2 cellular contexts compared by ENCODE assay signal in the genomic region with DNA sequence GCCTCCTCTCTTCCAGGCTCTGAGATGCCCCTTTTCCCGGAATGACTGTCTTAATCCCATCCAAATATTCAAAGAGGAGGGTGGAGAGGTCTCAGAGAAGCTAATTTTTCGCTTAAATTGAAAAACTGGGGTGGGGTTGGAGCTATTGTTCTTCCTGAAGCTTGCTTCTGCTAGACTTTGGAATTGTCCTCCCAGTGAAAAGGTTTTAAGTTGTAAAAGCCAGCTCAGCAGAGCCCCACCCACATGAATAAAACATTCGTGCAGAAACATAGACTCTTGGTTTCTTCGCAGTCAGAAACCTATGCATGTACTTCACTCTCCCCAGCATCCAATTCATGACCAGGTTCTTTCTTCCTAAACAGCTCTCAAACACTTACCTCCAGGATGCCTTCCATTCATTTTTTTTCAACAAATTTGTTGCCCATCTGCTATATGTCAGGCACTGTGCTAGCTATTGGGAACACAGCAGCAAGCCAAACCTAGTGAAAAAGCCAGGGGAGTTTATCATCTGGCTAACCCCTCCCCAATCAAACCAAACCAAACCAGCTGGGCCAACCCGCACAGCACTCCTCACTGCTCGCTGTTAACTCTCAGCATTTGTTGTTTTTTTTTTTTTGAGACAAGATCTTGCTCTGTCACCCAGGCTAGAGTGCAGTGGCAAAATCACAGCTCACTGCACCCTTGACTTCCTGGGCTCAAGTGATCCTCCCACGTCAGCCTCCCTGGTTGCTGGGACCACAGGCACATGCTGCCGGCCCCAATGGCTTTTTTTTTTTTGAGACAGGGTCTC.
A peak's percentile ranks its signal among the peaks of the same experiment; 100 is the strongest.
TF ChIP-seq lines count a peak whose summit lies in the region.

No MANE protein-coding gene starts in this region.

TF ChIP-seq in GM23338, 12 proteins besides CTCF, POLR2A, EP300 and RAD21 (continued from another document):
- TF ChIP-seq, protein P1, sequence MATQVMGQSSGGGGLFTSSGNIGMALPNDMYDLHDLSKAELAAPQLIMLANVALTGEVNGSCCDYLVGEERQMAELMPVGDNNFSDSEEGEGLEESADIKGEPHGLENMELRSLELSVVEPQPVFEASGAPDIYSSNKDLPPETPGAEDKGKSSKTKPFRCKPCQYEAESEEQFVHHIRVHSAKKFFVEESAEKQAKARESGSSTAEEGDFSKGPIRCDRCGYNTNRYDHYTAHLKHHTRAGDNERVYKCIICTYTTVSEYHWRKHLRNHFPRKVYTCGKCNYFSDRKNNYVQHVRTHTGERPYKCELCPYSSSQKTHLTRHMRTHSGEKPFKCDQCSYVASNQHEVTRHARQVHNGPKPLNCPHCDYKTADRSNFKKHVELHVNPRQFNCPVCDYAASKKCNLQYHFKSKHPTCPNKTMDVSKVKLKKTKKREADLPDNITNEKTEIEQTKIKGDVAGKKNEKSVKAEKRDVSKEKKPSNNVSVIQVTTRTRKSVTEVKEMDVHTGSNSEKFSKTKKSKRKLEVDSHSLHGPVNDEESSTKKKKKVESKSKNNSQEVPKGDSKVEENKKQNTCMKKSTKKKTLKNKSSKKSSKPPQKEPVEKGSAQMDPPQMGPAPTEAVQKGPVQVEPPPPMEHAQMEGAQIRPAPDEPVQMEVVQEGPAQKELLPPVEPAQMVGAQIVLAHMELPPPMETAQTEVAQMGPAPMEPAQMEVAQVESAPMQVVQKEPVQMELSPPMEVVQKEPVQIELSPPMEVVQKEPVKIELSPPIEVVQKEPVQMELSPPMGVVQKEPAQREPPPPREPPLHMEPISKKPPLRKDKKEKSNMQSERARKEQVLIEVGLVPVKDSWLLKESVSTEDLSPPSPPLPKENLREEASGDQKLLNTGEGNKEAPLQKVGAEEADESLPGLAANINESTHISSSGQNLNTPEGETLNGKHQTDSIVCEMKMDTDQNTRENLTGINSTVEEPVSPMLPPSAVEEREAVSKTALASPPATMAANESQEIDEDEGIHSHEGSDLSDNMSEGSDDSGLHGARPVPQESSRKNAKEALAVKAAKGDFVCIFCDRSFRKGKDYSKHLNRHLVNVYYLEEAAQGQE (IDR thresholded peaks at IDR 0.05; ENCODE audit: unreplicated experiment): no peak

TF ChIP-seq in HepG2, 621 proteins besides CTCF, POLR2A, EP300 and RAD21 (continued from another document):
- TF ChIP-seq, protein P2, sequence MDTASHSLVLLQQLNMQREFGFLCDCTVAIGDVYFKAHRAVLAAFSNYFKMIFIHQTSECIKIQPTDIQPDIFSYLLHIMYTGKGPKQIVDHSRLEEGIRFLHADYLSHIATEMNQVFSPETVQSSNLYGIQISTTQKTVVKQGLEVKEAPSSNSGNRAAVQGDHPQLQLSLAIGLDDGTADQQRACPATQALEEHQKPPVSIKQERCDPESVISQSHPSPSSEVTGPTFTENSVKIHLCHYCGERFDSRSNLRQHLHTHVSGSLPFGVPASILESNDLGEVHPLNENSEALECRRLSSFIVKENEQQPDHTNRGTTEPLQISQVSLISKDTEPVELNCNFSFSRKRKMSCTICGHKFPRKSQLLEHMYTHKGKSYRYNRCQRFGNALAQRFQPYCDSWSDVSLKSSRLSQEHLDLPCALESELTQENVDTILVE (CRISPR knock-in tag; IDR thresholded peaks at IDR 0.05): 0 out of 2 replicates have a peak, but pooled peaks have one; percentile 7
- TF ChIP-seq BRCA1 (CRISPR knock-in tag; IDR thresholded peaks at IDR 0.05) (no peak), ZMYM3 (CRISPR knock-in tag; IDR thresholded peaks at IDR 0.05) (peak; percentile 56; the same call in 1 of the 2 replicates), ZNF124 (CRISPR knock-in tag; IDR thresholded peaks at IDR 0.05) (no peak; the same call in 1 of the 2 replicates), SSRP1 (CRISPR knock-in tag; IDR thresholded peaks at IDR 0.05) (no peak), ZSCAN31 (CRISPR knock-in tag; IDR thresholded peaks at IDR 0.05; ENCODE audit: low read depth) (0 out of 2 replicates have a peak, but pooled peaks have one; percentile 22), TFAP4 (IDR thresholded peaks at IDR 0.05; ENCODE audit: borderline replicate concordance, low read depth) (peak; percentile 58; the same call in 1 of the 2 replicates), ZNF772 (CRISPR knock-in tag; IDR thresholded peaks at IDR 0.05) (0 out of 2 replicates have a peak, but pooled peaks have one; percentile 26), FOXJ3 (CRISPR knock-in tag; IDR thresholded peaks at IDR 0.05; ENCODE audit: borderline replicate concordance) (no peak), SAP130 (CRISPR knock-in tag; IDR thresholded peaks at IDR 0.05; ENCODE audit: low read depth) (peak; percentile 19; the same call in 1 of the 2 replicates), ZNF563 (CRISPR knock-in tag; IDR thresholded peaks at IDR 0.05) (0 out of 2 replicates have a peak, but pooled peaks have one; percentile 26), ZNF687 (CRISPR knock-in tag; IDR thresholded peaks at IDR 0.05) (peak; percentile 56), MZF1 (CRISPR knock-in tag; IDR thresholded peaks at IDR 0.05; ENCODE audit: borderline replicate concordance) (no peak), ZNF367 (CRISPR knock-in tag; IDR thresholded peaks at IDR 0.05; ENCODE audit: borderline replicate concordance) (no peak), TBX2 (CRISPR knock-in tag; IDR thresholded peaks at IDR 0.05; ENCODE audit: borderline replicate concordance) (no peak; the same call in 1 of the 2 replicates), ZNF572 (CRISPR knock-in tag; IDR thresholded peaks at IDR 0.05) (no peak)
- TF ChIP-seq, protein P3, sequence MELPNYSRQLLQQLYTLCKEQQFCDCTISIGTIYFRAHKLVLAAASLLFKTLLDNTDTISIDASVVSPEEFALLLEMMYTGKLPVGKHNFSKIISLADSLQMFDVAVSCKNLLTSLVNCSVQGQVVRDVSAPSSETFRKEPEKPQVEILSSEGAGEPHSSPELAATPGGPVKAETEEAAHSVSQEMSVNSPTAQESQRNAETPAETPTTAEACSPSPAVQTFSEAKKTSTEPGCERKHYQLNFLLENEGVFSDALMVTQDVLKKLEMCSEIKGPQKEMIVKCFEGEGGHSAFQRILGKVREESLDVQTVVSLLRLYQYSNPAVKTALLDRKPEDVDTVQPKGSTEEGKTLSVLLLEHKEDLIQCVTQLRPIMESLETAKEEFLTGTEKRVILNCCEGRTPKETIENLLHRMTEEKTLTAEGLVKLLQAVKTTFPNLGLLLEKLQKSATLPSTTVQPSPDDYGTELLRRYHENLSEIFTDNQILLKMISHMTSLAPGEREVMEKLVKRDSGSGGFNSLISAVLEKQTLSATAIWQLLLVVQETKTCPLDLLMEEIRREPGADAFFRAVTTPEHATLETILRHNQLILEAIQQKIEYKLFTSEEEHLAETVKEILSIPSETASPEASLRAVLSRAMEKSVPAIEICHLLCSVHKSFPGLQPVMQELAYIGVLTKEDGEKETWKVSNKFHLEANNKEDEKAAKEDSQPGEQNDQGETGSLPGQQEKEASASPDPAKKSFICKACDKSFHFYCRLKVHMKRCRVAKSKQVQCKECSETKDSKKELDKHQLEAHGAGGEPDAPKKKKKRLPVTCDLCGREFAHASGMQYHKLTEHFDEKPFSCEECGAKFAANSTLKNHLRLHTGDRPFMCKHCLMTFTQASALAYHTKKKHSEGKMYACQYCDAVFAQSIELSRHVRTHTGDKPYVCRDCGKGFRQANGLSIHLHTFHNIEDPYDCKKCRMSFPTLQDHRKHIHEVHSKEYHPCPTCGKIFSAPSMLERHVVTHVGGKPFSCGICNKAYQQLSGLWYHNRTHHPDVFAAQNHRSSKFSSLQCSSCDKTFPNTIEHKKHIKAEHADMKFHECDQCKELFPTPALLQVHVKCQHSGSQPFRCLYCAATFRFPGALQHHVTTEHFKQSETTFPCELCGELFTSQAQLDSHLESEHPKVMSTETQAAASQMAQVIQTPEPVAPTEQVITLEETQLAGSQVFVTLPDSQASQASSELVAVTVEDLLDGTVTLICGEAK (IDR thresholded peaks at IDR 0.05): no peak
- TF ChIP-seq, protein P3 (CRISPR knock-in tag; IDR thresholded peaks at IDR 0.05): no peak
- TF ChIP-seq, protein P4, sequence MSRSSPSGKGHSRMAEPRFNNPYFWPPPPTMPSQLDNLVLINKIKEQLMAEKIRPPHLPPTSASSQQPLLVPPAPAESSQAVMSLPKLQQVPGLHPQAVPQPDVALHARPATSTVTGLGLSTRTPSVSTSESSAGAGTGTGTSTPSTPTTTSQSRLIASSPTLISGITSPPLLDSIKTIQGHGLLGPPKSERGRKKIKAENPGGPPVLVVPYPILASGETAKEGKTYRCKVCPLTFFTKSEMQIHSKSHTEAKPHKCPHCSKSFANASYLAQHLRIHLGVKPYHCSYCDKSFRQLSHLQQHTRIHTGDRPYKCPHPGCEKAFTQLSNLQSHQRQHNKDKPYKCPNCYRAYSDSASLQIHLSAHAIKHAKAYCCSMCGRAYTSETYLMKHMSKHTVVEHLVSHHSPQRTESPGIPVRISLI (CRISPR knock-in tag; IDR thresholded peaks at IDR 0.05; ENCODE audit: borderline replicate concordance): peak; percentile 88
- TF ChIP-seq, protein P5, sequence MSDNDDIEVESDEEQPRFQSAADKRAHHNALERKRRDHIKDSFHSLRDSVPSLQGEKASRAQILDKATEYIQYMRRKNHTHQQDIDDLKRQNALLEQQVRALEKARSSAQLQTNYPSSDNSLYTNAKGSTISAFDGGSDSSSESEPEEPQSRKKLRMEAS (IDR thresholded peaks at IDR 0.05): 0 out of 2 replicates have a peak, but pooled peaks have one; percentile 16
TF ChIP-seq in HepG2: peak in this region for 19.
